In the genomic region with DNA sequence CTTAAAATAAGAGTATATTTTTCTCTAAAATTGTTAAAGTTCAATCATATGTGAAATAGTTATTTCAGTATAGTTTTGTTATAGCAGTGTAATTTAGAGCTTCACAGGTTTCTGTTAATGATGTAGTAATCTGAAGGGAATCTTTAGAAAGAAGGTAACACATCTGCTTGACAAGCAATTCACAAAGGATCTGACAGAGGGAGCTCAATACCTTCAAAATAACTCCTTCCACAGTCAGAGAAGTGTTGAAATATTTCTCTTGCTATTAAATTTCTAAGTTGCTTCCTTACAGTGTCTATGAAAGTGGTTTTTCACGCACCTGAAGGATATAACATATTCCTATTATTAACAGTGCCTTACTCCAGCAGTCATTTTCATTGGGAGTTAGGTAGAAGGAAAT, we compare ENCODE assay signal across 12 cellular contexts. TPM values are rescaled to one million over a fixed set of nuclear protein-coding genes. Genes with fewer than 3 reads are reported as not detected.
A peak's percentile ranks its signal among the peaks of the same experiment; 100 is the strongest.
DNase-seq lines count a peak whose midpoint lies in the region; ATAC-seq and TF ChIP-seq lines count a peak whose summit lies in the region.
"Had no signal": no experiment of that assay in that cellular context is flagged by ENCODE, and none has a peak within 500 bp of the region (broad histone marks: within the 10 kb centered on the region; RNA-seq: fewer than 3 reads in every experiment).

No MANE protein-coding gene starts in this region.

- TF ChIP-seq CTCF in cardiac muscle cell (IDR thresholded peaks at IDR 0.05; ENCODE audit: low read depth, low read length) (peak; percentile 28), epithelial cell of proximal tubule (conservative IDR thresholded peaks at IDR 0.05; ENCODE audit: low read depth, low read length) (peak; percentile 35)

- H3K27me3 ChIP-seq in cardiac muscle cell = no peaks in the 10 kb centered on the region
- H3K27me3 ChIP-seq: BLaER1 treated with 17β-estradiol and CSF1 and Interleukin-3, amounts not matched to agents 10 nM and 100 nM; testis had no signal

- H3K9me3 ChIP-seq in cardiac muscle cell (ENCODE audit: low read depth) = no peaks in the 10 kb centered on the region
- H3K9me3 ChIP-seq: BLaER1 treated with 17β-estradiol and CSF1 and Interleukin-3, amounts not matched to agents 10 nM and 100 nM; psoas muscle; testis had no signal

- H3K27ac ChIP-seq in cardiac muscle cell = no peak overlapping the region
- H3K27ac ChIP-seq: BLaER1 treated with 17β-estradiol and CSF1 and Interleukin-3, amounts not matched to agents 10 nM and 100 nM; psoas muscle; testis had no signal

- peaks cover 6% of the 10 kb centered on the region for H3K4me1 ChIP-seq in cardiac muscle cell (ENCODE audit: low read depth)
- H3K4me1 ChIP-seq: BLaER1 treated with 17β-estradiol and CSF1 and Interleukin-3, amounts not matched to agents 10 nM and 100 nM; psoas muscle; testis had no signal

- H3K4me3 ChIP-seq in cardiac muscle cell (no peak overlapping the region), epithelial cell of proximal tubule (ENCODE audit: low read depth, low read length) (no peak overlapping the region)
- H3K4me3 ChIP-seq: BLaER1 treated with 17β-estradiol and CSF1 and Interleukin-3, amounts not matched to agents 10 nM and 100 nM; psoas muscle; testis had no signal

- intact Hi-C loops in Right ventricle myocardium superior (cut with DNase I) = no loop called here

- ATAC-seq in Right ventricle myocardium superior (ENCODE audit: poor library complexity) (no peak), GM18511 (IDR thresholded peaks at IDR 0.05; ENCODE audit: unreplicated experiment) (no peak), HG03565 (IDR thresholded peaks at IDR 0.05; ENCODE audit: unreplicated experiment) (no peak)
- ATAC-seq: psoas muscle had no signal

- DNase-seq in cardiac muscle cell (ENCODE audit: low read depth in 1 of 2, low spot score in 1 of 2) (peak in 1 of 2 donors; percentile 22), Right ventricle myocardium superior (no peak), OCI-M1 (lab: John Stamatoyannopoulos, UW) (peak; percentile 15), epithelial cell of proximal tubule (ENCODE audit: low read depth) (no peak)
- no peak for DNase-seq in activated naive CD4-positive, alpha-beta T cell (lab: John Stamatoyannopoulos, UW)
- no peak for DNase-seq in activated CD4-positive, alpha-beta T cell treated with anti-CD3 and anti-CD28 coated beads for 48 hours
- DNase-seq: psoas muscle, SW 1271, testis had no signal

- peaks cover 23% of the 10 kb centered on the region for H3K36me3 ChIP-seq in cardiac muscle cell

RNA-seq across cellular contexts. Expression of gene SLC25A51, which starts 44.9 kb away (rescaled TPM):
- total RNA-seq in cardiac muscle cell (17.0 and 21.1 TPM in 2 replicates), Right ventricle myocardium superior (20.0 TPM), epithelial cell of proximal tubule (24.1 and 30.9 TPM in 2 replicates)
- 13.0 and 14.1 TPM in 2 replicates for polyA plus RNA-seq in cardiac muscle cell

RNA-seq across cellular contexts. Expression of gene DCAF10, which starts 58.4 kb away (rescaled TPM):
- total RNA-seq in cardiac muscle cell = 19.6 and 23.1 TPM in 2 replicates
- 22.9 and 25.2 TPM in 2 replicates for polyA plus RNA-seq in cardiac muscle cell
- 14.8 TPM for total RNA-seq in Right ventricle myocardium superior
- total RNA-seq in epithelial cell of proximal tubule = 8.3 and 17.8 TPM in 2 replicates
